Comparison of ENCODE assay signal across 14 cellular contexts in genomic region chr3:24363242-24363641, GRCh38.
DNase-seq lines count a peak whose midpoint lies in the region; ATAC-seq and TF ChIP-seq lines count a peak whose summit lies in the region.
"Had no signal": no experiment of that assay in that cellular context is flagged by ENCODE, and none has a peak within 500 bp of the region (broad histone marks: within the 10 kb centered on the region; RNA-seq: fewer than 3 reads in every experiment).

No MANE protein-coding gene starts in this region.

- CTCF ChIA-PET in mammary epithelial cell (lab: Charles Lee; ENCODE audit: low non-redundant PET) = no interaction called here

- peak overlapping the region; percentile 30 for H2AFZ ChIP-seq in mammary epithelial cell (ENCODE audit: low read depth, low read length)

- H3K9ac ChIP-seq in mammary epithelial cell (ENCODE audit: insufficient read depth, low read length) (no peak overlapping the region), liver (ENCODE audit: low read depth in 1 of 2, low read length in 2 of 2) (peak overlapping the region; percentile 39 to 47)
- H3K9ac ChIP-seq: BLaER1 had no signal

- WGBS in mammary epithelial cell (ENCODE audit: low coverage, missing lambda C conversion rate) = 5% methylated on average over 1 of the region's 1 CpG
- WGBS in liver = 10% methylated on average over 1 of the region's 1 CpG
- WGBS in suprapubic skin = 7% methylated on average over 1 of the region's 1 CpG

- peak; percentile 42 for DNase-seq in LoVo (ENCODE audit: low spot score)
- DNase-seq in mammary epithelial cell = no peak
- no peak for DNase-seq in suprapubic skin (ENCODE audit: low spot score in 2 of 2)
- no peak for DNase-seq in mesenteric fat pad (ENCODE audit: low spot score)
- DNase-seq in activated CD4-positive, CD25-positive, alpha-beta regulatory T cell (lab: John Stamatoyannopoulos, UW) = no peak
- DNase-seq: activated CD4-positive, alpha-beta T cell treated with anti-CD3 and anti-CD28 coated beads for 4 hours; activated naive CD8-positive, alpha-beta T cell treated with anti-CD3 and anti-CD28 coated beads, Interleukin-2, amount 10 ng/mL, durations not matched to agents 7 days and 5 days; activated T-cell treated with anti-CD3 and anti-CD28 coated beads, Interleukin-2, amount 50 U/mL, for 1 hour; left cardiac atrium; NCI-H187 treated with DMSO at 0.1 percent for 48 hours; stimulated activated naive CD8-positive, alpha-beta T cell treated with anti-CD3 and anti-CD28 coated beads, Interleukin-15, amount 100 ng/mL, for 72 hours had no signal

- no peaks in the 10 kb centered on the region for H3K79me2 ChIP-seq in mammary epithelial cell (ENCODE audit: insufficient read depth, low read length)

- H3K36me3 ChIP-seq in mammary epithelial cell (ENCODE audit: insufficient read depth, low read length) (no peaks in the 10 kb centered on the region), liver (ENCODE audit: control insufficient read depth in 4 of 4, insufficient read depth in 3 of 4, low read depth in 1 of 4, low read length in 3 of 4) (no peaks in the 10 kb centered on the region), suprapubic skin (no peaks in the 10 kb centered on the region)
- H3K36me3 ChIP-seq: BLaER1 had no signal

- TF ChIP-seq RAD21 in liver (IDR thresholded peaks at IDR 0.05) = peak; percentile 63 to 74

- dilution Hi-C loops in mammary epithelial cell (cut with HindIII; ENCODE audit: low sequenced_read_pairs) = no loop called here

- H3K27me3 ChIP-seq in mammary epithelial cell (ENCODE audit: insufficient read depth, low read length) (no peaks in the 10 kb centered on the region), liver (ENCODE audit: control insufficient read depth in 4 of 4, insufficient read depth in 4 of 4, low read length in 3 of 4) (no peaks in the 10 kb centered on the region), suprapubic skin (no peaks in the 10 kb centered on the region)
- H3K27me3 ChIP-seq: BLaER1 had no signal

- TF ChIP-seq POLR2A in suprapubic skin (IDR thresholded peaks at IDR 0.05) = no peak

- H4K20me1 ChIP-seq in mammary epithelial cell (ENCODE audit: insufficient read depth, low read length) = no peaks in the 10 kb centered on the region
- H4K20me1 ChIP-seq: BLaER1 had no signal

- no TSS peak for BruUV-seq in mammary epithelial cell (replicated peaks; lab: Mats Ljungman, UMichigan)

- H3K4me2 ChIP-seq in mammary epithelial cell (ENCODE audit: insufficient read depth, low read depth, low read length) = no peak overlapping the region
- H3K4me2 ChIP-seq: BLaER1 had no signal

- H3K4me1 ChIP-seq in mammary epithelial cell (ENCODE audit: insufficient read depth, low read length) (peaks cover 7% of the 10 kb centered on the region), liver (ENCODE audit: control insufficient read depth in 4 of 4, insufficient read depth in 4 of 4, low read length in 3 of 4) (peaks cover 0 to 59% (median 21%) of the 10 kb centered on the region in 4 donors), suprapubic skin (peaks cover 25% of the 10 kb centered on the region)
- H3K4me1 ChIP-seq: BLaER1 had no signal

- no peak for TF ChIP-seq EP300 in suprapubic skin (IDR thresholded peaks at IDR 0.05)

- H3K27ac ChIP-seq in mammary epithelial cell (ENCODE audit: insufficient read depth, low read depth, low read length) = no peak overlapping the region
- peak overlapping the region; percentile 86 to 87 for H3K27ac ChIP-seq in liver (ENCODE audit: low read depth in 1 of 2, low read length in 2 of 2)
- peak overlapping the region; percentile 11 for H3K27ac ChIP-seq in suprapubic skin
- H3K27ac ChIP-seq: BLaER1 had no signal

- H3K9me3 ChIP-seq in mammary epithelial cell (replicated peaks; ENCODE audit: insufficient read depth, low read length) = no peaks in the 10 kb centered on the region
- H3K9me3 ChIP-seq in liver (ENCODE audit: control insufficient read depth in 4 of 4, low read length in 3 of 4) = no peaks in the 10 kb centered on the region
- H3K9me3 ChIP-seq in suprapubic skin = no peaks in the 10 kb centered on the region
- H3K9me3 ChIP-seq: BLaER1 had no signal

- TF ChIP-seq CTCF in mammary epithelial cell (conservative IDR thresholded peaks at IDR 0.05 in 1 of 2, IDR thresholded peaks at IDR 0.05 in 1 of 2; ENCODE audit: extremely low read depth in 1 of 2, insufficient read depth in 1 of 2, low read depth in 1 of 2, low read length in 2 of 2) (no peak), liver (IDR thresholded peaks at IDR 0.05; ENCODE audit: low read depth, low read length, missing input control) (no peak), suprapubic skin (IDR thresholded peaks at IDR 0.05) (no peak)

- H3K4me3 ChIP-seq in mammary epithelial cell (replicated peaks in 1 of 3; ENCODE audit: insufficient read depth in 1 of 3, low read depth in 2 of 3, low read length in 3 of 3) (no peak overlapping the region), liver (ENCODE audit: low read depth in 1 of 3, low read length in 3 of 3) (no peak overlapping the region), suprapubic skin (no peak overlapping the region)
- H3K4me3 ChIP-seq: BLaER1 had no signal

- in situ Hi-C loops in mammary epithelial cell (cut with MboI; ENCODE audit: low sequenced_read_pairs in 2 of 2) = no loop called here

- intact Hi-C loops in mammary epithelial cell (cut with micrococcal nuclease) = no loop called here

- no peak for ATAC-seq in GM21723 (IDR thresholded peaks at IDR 0.05; ENCODE audit: unreplicated experiment)
- ATAC-seq: left cardiac atrium; stimulated activated naive CD8-positive, alpha-beta T cell treated with anti-CD3 and anti-CD28 coated beads, Interleukin-15, amount 100 ng/mL, for 72 hours had no signal

TF ChIP-seq in liver, 16 proteins besides CTCF, POLR2A, EP300 and RAD21:
- peak; percentile 20 for TF ChIP-seq FOXA1 (IDR thresholded peaks at IDR 0.05)
- no peak for TF ChIP-seq NR2F2 (IDR thresholded peaks at IDR 0.05)
- TF ChIP-seq GABPA (IDR thresholded peaks at IDR 0.05 in 1 of 2, conservative IDR thresholded peaks at IDR 0.05 in 1 of 2) = no peak
- peak; percentile 64 for TF ChIP-seq YY1 (IDR thresholded peaks at IDR 0.05)
- TF ChIP-seq TAF1 (conservative IDR thresholded peaks at IDR 0.05) = peak; percentile 76
- peak; percentile 96 to 98 for TF ChIP-seq HNF4A (conservative IDR thresholded peaks at IDR 0.05)
- peak; percentile 55 for TF ChIP-seq ATF3 (IDR thresholded peaks at IDR 0.05)
- peak; percentile 83 for TF ChIP-seq HNF4G (IDR thresholded peaks at IDR 0.05)
- peak; percentile 77 for TF ChIP-seq REST (IDR thresholded peaks at IDR 0.05)
- peak; percentile 94 for TF ChIP-seq SP1 (IDR thresholded peaks at IDR 0.05)
- peak in 1 of 2 donors; percentile 39 for TF ChIP-seq EGR1 (IDR thresholded peaks at IDR 0.05; ENCODE audit: low read depth in 2 of 2)
- TF ChIP-seq ZBTB33 (IDR thresholded peaks at IDR 0.05) = peak; percentile 78
- TF ChIP-seq RXRA (IDR thresholded peaks at IDR 0.05) = peak; percentile 89 to 92
- peak; percentile 79 for TF ChIP-seq FOXA2 (IDR thresholded peaks at IDR 0.05)
- TF ChIP-seq JUND (IDR thresholded peaks at IDR 0.05) = peak; percentile 22 to 89
- TF ChIP-seq MAX (IDR thresholded peaks at IDR 0.05) = peak; percentile 67
TF ChIP-seq in liver: peak in this region for 14.
